ENCODE assay signal across 8 cellular contexts in genomic region chr3:12158387-12159226, GRCh38. TPM values are rescaled to one million over a fixed set of nuclear protein-coding genes. Genes with fewer than 3 reads are reported as not detected.
DNase-seq lines count a peak whose midpoint lies in the region; ATAC-seq and TF ChIP-seq lines count a peak whose summit lies in the region.

TIMP4 (minus strand) TSS chr3:12158912; CDS start chr3:12158840, 72 bp downstream.

- H2AFZ ChIP-seq in mammary epithelial cell (ENCODE audit: low read depth, low read length), result no peak within 1 kb of the TSS

- in situ Hi-C loops in mammary epithelial cell (cut with MboI; ENCODE audit: low sequenced_read_pairs in 2 of 2), result no loop called here

- peak within 1 kb of the TSS; percentile 47 for H3K4me3 Mint-ChIP-seq in endodermal cell

- H3K4me3 ChIP-seq in breast epithelium, result peak within 1 kb of the TSS; percentile 46 to 67 (median 49)
- H3K4me3 ChIP-seq in mammary epithelial cell (replicated peaks in 1 of 3; ENCODE audit: insufficient read depth in 1 of 3, low read depth in 2 of 3, low read length in 3 of 3), result no peak within 1 kb of the TSS
- H3K4me3 ChIP-seq in endodermal cell (ENCODE audit: low read length), result peak within 1 kb of the TSS; percentile 64
- peak within 1 kb of the TSS; percentile 32 to 36 for H3K4me3 ChIP-seq in uterus

- H3K27ac ChIP-seq in breast epithelium (peak within 1 kb of the TSS; percentile 36 to 72), mammary epithelial cell (ENCODE audit: insufficient read depth, low read depth, low read length) (no peak within 1 kb of the TSS), endodermal cell (ENCODE audit: low read depth, low read length) (peak within 1 kb of the TSS; percentile 79), uterus (peak within 1 kb of the TSS in 1 of 2 donors; percentile 45)

- H3K27me3 Mint-ChIP-seq in endodermal cell (ENCODE audit: insufficient read depth), result no peaks in the 10 kb centered on the region

- TF ChIP-seq CTCF in breast epithelium (IDR thresholded peaks at IDR 0.05) (no peak), mammary epithelial cell (conservative IDR thresholded peaks at IDR 0.05 in 1 of 2, IDR thresholded peaks at IDR 0.05 in 1 of 2; ENCODE audit: extremely low read depth in 1 of 2, insufficient read depth in 1 of 2, low read depth in 1 of 2, low read length in 2 of 2) (no peak), endodermal cell (conservative IDR thresholded peaks at IDR 0.05) (no peak), uterus (IDR thresholded peaks at IDR 0.05) (no peak)

- ATAC-seq in activated CD4-positive, CD25-positive, alpha-beta regulatory T cell treated with anti-CD3 and anti-CD28 coated beads, Interleukin-2, amount 50 U/mL, for 24 hours, result no peak
- ATAC-seq in HG03097 (IDR thresholded peaks at IDR 0.05; ENCODE audit: low FRiP score, unreplicated experiment), result no peak

- intact Hi-C loops in breast epithelium (cut with DNase I; ENCODE audit: low total_unique reads), result no loop called here
- intact Hi-C loops in mammary epithelial cell (cut with micrococcal nuclease), result no loop called here
- intact Hi-C loops in uterus (cut with DNase I; ENCODE audit: low total_unique reads), result no loop called here

- no peak within 1 kb of the TSS for H3K4me2 ChIP-seq in mammary epithelial cell (ENCODE audit: insufficient read depth, low read depth, low read length)

- no peaks in the 10 kb centered on the region for H3K27me3 ChIP-seq in breast epithelium
- no peaks in the 10 kb centered on the region for H3K27me3 ChIP-seq in mammary epithelial cell (ENCODE audit: insufficient read depth, low read length)
- H3K27me3 ChIP-seq in endodermal cell (ENCODE audit: control insufficient read depth, insufficient read depth, low read length, poor library complexity, severe bottlenecking), result no peaks in the 10 kb centered on the region
- no peaks in the 10 kb centered on the region for H3K27me3 ChIP-seq in uterus

- H3K4me1 ChIP-seq in breast epithelium, result no peaks in the 10 kb centered on the region
- peaks cover 16% of the 10 kb centered on the region for H3K4me1 ChIP-seq in mammary epithelial cell (ENCODE audit: insufficient read depth, low read length)
- peaks cover 5% of the 10 kb centered on the region for H3K4me1 ChIP-seq in endodermal cell (ENCODE audit: control insufficient read depth, insufficient read depth, low read length)
- no peaks in the 10 kb centered on the region for H3K4me1 ChIP-seq in uterus

- H3K9me3 ChIP-seq in breast epithelium, result no peaks in the 10 kb centered on the region
- no peaks in the 10 kb centered on the region for H3K9me3 ChIP-seq in mammary epithelial cell (replicated peaks; ENCODE audit: insufficient read depth, low read length)
- H3K9me3 ChIP-seq in endodermal cell (ENCODE audit: control insufficient read depth, low read length), result no peaks in the 10 kb centered on the region
- H3K9me3 ChIP-seq in uterus, result no peaks in the 10 kb centered on the region

- H3K4me1 Mint-ChIP-seq in endodermal cell, result peaks cover 12% of the 10 kb centered on the region

- DNase-seq in breast epithelium (ENCODE audit: low spot score in 2 of 2) (no peak), mammary epithelial cell (no peak), endodermal cell (peak; percentile 81), mesenteric fat pad (ENCODE audit: low spot score) (no peak), uterus (peak; percentile 25 to 46)
- no peak for DNase-seq in effector CD4-positive, alpha-beta T cell

- H3K79me2 ChIP-seq in mammary epithelial cell (ENCODE audit: insufficient read depth, low read length), result no peaks in the 10 kb centered on the region

- WGBS in mammary epithelial cell (ENCODE audit: low coverage, missing lambda C conversion rate), result 95% methylated on average over 12 of the region's 34 CpGs
- 18 to 22% methylated on average over 14 to 34 of the region's 34 CpGs for WGBS in endodermal cell (ENCODE audit: insufficient coverage in 1 of 2, insufficient read length in 1 of 2), 2 experiments

- no TSS peak for BruUV-seq in mammary epithelial cell (replicated peaks; lab: Mats Ljungman, UMichigan)

- H3K36me3 ChIP-seq in breast epithelium (no peaks in the 10 kb centered on the region), mammary epithelial cell (ENCODE audit: insufficient read depth, low read length) (no peaks in the 10 kb centered on the region), endodermal cell (ENCODE audit: control insufficient read depth, insufficient read depth, low read length) (no peaks in the 10 kb centered on the region), uterus (no peaks in the 10 kb centered on the region)

- TF ChIP-seq POLR2A in breast epithelium (IDR thresholded peaks at IDR 0.05), result no peak
- TF ChIP-seq POLR2A in uterus (IDR thresholded peaks at IDR 0.05), result no peak

- CTCF ChIA-PET in mammary epithelial cell (lab: Charles Lee; ENCODE audit: low non-redundant PET), result no interaction called here

- H3K9ac ChIP-seq in mammary epithelial cell (ENCODE audit: insufficient read depth, low read length) (no peak within 1 kb of the TSS), endodermal cell (ENCODE audit: extremely low read depth, low read length, poor library complexity, severe bottlenecking) (no peak within 1 kb of the TSS)

- no peaks in the 10 kb centered on the region for H4K20me1 ChIP-seq in mammary epithelial cell (ENCODE audit: insufficient read depth, low read length)

- peaks cover 2% of the 10 kb centered on the region for H3K36me3 Mint-ChIP-seq in endodermal cell (ENCODE audit: low read depth)

- H3K27ac Mint-ChIP-seq in endodermal cell, result peak within 1 kb of the TSS; percentile 76

- dilution Hi-C loops in mammary epithelial cell (cut with HindIII; ENCODE audit: low sequenced_read_pairs), result no loop called here

- H3K9me3 Mint-ChIP-seq in endodermal cell, result no peaks in the 10 kb centered on the region

RNA-seq across cellular contexts. Expression of gene TIMP4, which starts in this region (rescaled TPM):
- 100 to 1,000 TPM in 1 of 3 donors, 10 to 100 TPM in 2; 27.4 to 170 (median 46.9) TPM for total RNA-seq in breast epithelium
- not detected for total RNA-seq in mammary epithelial cell
- not detected for polyA plus RNA-seq in mammary epithelial cell
- not detected for polyA minus RNA-seq in mammary epithelial cell
- total RNA-seq in endodermal cell, result 1 to 10 TPM in 1 of 2 donors, not detected in 1; 4.4 TPM
- 2.7 TPM for polyA plus RNA-seq in endodermal cell (2013, experiment 1 of 2)
- polyA plus RNA-seq in endodermal cell (2013, experiment 2 of 2), result 2.9 TPM
- total RNA-seq in mesenteric fat pad, result 280 TPM
- 10 to 100 TPM in 1 of 4 donors, 1 to 10 TPM in 3; 2.4 to 10.6 (median 4.3) TPM for total RNA-seq in uterus

Comparison
In these comparisons a context has a peak if more than half of its experiments do, and no peak if none do; other contexts are left out.
1. H3K4me3 ChIP-seq: peak in breast epithelium (3 of 3), endodermal cell (single experiment) and uterus (2 of 2); none in mammary epithelial cell (0 of 3).
2. DNase-seq: peak in endodermal cell (single experiment) and uterus (2 of 2); none in breast epithelium (0 of 2), mammary epithelial cell (single experiment), mesenteric fat pad (single experiment) and effector CD4-positive, alpha-beta T cell (single experiment).